3 cellular contexts compared by ENCODE assay signal in genomic region chr12:67243260-67243659, GRCh38.
"Had no signal": no experiment of that assay in that cellular context is flagged by ENCODE, and none has a peak within 500 bp of the region (broad histone marks: within the 10 kb centered on the region; RNA-seq: fewer than 3 reads in every experiment).

No MANE protein-coding gene starts in this region.

- ATAC-seq: GM12878 had no signal

- H3K4me3 ChIP-seq: GM12878 had no signal

- DNase-seq: GDM1, GF-D8 had no signal
